9 cellular contexts compared by ENCODE assay signal in the genomic region with DNA sequence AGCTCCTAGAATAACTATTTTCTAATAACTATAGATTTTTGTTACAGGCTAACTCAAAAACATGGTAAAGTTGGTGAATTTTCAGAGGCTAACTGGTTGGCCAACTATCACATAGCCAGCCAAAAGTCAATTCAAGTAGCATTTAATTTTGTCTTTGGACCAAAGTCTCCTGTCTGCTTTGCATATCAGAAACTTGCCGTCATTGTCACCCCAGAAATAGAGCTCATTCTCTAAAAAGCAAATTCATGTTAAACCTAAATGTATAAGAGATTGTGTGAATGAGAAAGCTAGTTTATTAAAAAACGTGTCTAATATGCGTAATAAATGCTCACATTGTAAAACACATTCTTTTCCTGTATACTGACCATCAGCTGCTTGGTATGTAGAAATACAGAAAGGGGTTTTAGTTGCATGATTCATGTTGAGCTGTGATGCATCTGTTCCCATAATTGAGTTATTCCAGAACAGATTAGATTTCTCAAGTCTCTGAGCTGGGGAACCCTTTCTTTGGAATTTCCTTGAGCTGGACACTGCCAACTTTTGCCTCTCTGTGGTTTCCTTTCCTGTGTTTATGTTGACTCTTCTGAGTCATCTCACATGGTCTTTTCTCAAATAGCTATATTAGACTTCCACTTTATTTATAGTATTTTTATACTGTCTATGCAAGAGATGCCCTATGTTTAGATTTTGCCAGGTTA. TPM values are rescaled to one million over a fixed set of nuclear protein-coding genes. Genes with fewer than 3 reads are reported as not detected.
DNase-seq lines count a peak whose midpoint lies in the region; ATAC-seq, FAIRE-seq and TF ChIP-seq lines count a peak whose summit lies in the region.
"Had no signal": no experiment of that assay in that cellular context is flagged by ENCODE, and none has a peak within 500 bp of the region (broad histone marks: within the 10 kb centered on the region; RNA-seq: fewer than 3 reads in every experiment).

No MANE protein-coding gene starts in this region.

- DNase-seq in HTR-8/SVneo (ENCODE audit: insufficient read length, low spot score) (peak; percentile 65), dermis blood vessel endothelial cell (peak; percentile 98), pancreas (no peak), SHP77 (lab: John Stamatoyannopoulos, UW) (no peak), cerebellar nuclear complex (lab: John Stamatoyannopoulos, UW) (no peak), COR-L47 (lab: John Stamatoyannopoulos, UW) (no peak)
- no peak for DNase-seq in activated CD4-positive, CD25-positive, alpha-beta regulatory T cell treated with anti-CD3 and anti-CD28 coated beads, Interleukin-2, amount 50 U/mL, for 72 hours

- H3K27ac ChIP-seq in pancreas, result peak overlapping the region in 1 of 4 donors; percentile 15

- H3K27me3 ChIP-seq in pancreas, result no peaks in the 10 kb centered on the region

- no peak overlapping the region for H3K4me3 ChIP-seq in pancreas

- peak; percentile 61 for ATAC-seq in GM18505 (IDR thresholded peaks at IDR 0.05; ENCODE audit: unreplicated experiment)
- peak; percentile 58 to 91 (median 74) for ATAC-seq in pancreas

- no peak for TF ChIP-seq CTCF in pancreas (IDR thresholded peaks at IDR 0.05)

- peaks cover 0 to 20% (median 16%) of the 10 kb centered on the region in 3 donors for H3K4me1 ChIP-seq in pancreas

- 59 to 70% methylated on average over 3 of the region's 3 CpGs for WGBS in pancreas, 2 donors

- H3K36me3 ChIP-seq in pancreas, result no peaks in the 10 kb centered on the region

- no peak for FAIRE-seq in HTR-8/SVneo (lab: Jason Lieb, UNC)
- FAIRE-seq in pancreas (lab: Jason Lieb, UNC), result peak; percentile 5
- FAIRE-seq: TTC549 had no signal

- TF ChIP-seq POLR2A in GM18505 (IDR thresholded peaks at IDR 0.05; ENCODE audit: borderline replicate concordance, extremely low read depth, insufficient read depth, insufficient read length), result no peak

- no peaks in the 10 kb centered on the region for H3K9me3 ChIP-seq in pancreas

- intact Hi-C loops in pancreas (cut with DNase I), result no loop called here

RNA-seq across cellular contexts. Expression of a gene that starts 7.3 kb away (rescaled TPM):
- total RNA-seq in dermis blood vessel endothelial cell (25.4 and 27.4 TPM in 2 replicates), pancreas (1 to 10 TPM; 2.5 to 7.3 (median 4.5) TPM)
- polyA plus RNA-seq in pancreas, result 1 to 10 TPM; 1.2 to 2.4 TPM

Comparison
In these comparisons a context has a peak if more than half of its experiments do, and no peak if none do; other contexts are left out.
1. DNase-seq: peak in HTR-8/SVneo (single experiment) and dermis blood vessel endothelial cell (single experiment); none in pancreas (0 of 6), SHP77 (0 of 2), cerebellar nuclear complex (0 of 2), COR-L47 (single experiment) and activated CD4-positive, CD25-positive, alpha-beta regulatory T cell treated with anti-CD3 and anti-CD28 coated beads, Interleukin-2, amount 50 U/mL, for 72 hours (single experiment).